In the genomic region with DNA sequence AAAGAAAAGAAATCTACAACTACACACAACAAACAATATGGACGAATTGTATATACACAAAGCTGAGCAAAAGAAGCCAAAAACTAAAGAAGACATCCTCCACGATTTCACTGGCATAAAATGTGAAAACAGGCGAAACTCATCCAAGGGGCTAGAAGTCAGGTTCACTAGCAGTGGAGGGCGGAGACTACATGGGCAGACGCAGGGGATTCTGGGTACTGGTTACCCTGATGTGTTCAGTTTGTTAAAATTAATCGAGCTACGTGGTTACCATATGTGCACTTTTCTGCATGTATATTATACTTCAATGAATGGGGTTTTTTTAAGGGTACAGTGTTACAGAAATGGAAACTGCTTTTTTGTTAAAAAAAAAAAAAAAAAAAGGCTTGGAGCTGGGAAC, we compare ENCODE assay signal across 2 cellular contexts.
TF ChIP-seq lines count a peak whose summit lies in the region.

No MANE protein-coding gene starts in this region.

TF ChIP-seq in HCT116, 20 proteins besides CTCF, POLR2A, EP300 and RAD21:
- TF ChIP-seq SRF (IDR thresholded peaks at IDR 0.05; ENCODE audit: low read depth) (no peak), ZNF274 (IDR thresholded peaks at IDR 0.05; ENCODE audit: low read depth, low read length) (no peak), ZFX (IDR thresholded peaks at IDR 0.05) (no peak), POLR2AphosphoS5 (IDR thresholded peaks at IDR 0.05; ENCODE audit: low read depth, low read length) (no peak), JUND (IDR thresholded peaks at IDR 0.05) (no peak), SP1 (IDR thresholded peaks at IDR 0.05; ENCODE audit: low read depth) (no peak), CBX3 (IDR thresholded peaks at IDR 0.05; ENCODE audit: low read depth) (no peak), SIN3A (IDR thresholded peaks at IDR 0.05; ENCODE audit: low read depth) (no peak)
- TF ChIP-seq, protein P1, sequence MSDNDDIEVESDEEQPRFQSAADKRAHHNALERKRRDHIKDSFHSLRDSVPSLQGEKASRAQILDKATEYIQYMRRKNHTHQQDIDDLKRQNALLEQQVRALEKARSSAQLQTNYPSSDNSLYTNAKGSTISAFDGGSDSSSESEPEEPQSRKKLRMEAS (IDR thresholded peaks at IDR 0.05), result no peak
- TF ChIP-seq, protein P2, sequence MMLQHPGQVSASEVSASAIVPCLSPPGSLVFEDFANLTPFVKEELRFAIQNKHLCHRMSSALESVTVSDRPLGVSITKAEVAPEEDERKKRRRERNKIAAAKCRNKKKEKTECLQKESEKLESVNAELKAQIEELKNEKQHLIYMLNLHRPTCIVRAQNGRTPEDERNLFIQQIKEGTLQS (IDR thresholded peaks at IDR 0.05), result no peak

TF ChIP-seq in WTC11, 78 proteins besides CTCF, POLR2A, EP300 and RAD21:
- TF ChIP-seq TEAD1 (CRISPR knock-in tag; IDR thresholded peaks at IDR 0.05) (no peak), SMAD3 (CRISPR knock-in tag; IDR thresholded peaks at IDR 0.05; ENCODE audit: borderline replicate concordance) (no peak), MYBL2 (CRISPR knock-in tag; IDR thresholded peaks at IDR 0.05) (no peak), IRF2 (CRISPR knock-in tag; IDR thresholded peaks at IDR 0.05; ENCODE audit: borderline replicate concordance, low read depth) (no peak), KAT7 (CRISPR knock-in tag; IDR thresholded peaks at IDR 0.05; ENCODE audit: borderline replicate concordance) (no peak)
- TF ChIP-seq, protein P3, sequence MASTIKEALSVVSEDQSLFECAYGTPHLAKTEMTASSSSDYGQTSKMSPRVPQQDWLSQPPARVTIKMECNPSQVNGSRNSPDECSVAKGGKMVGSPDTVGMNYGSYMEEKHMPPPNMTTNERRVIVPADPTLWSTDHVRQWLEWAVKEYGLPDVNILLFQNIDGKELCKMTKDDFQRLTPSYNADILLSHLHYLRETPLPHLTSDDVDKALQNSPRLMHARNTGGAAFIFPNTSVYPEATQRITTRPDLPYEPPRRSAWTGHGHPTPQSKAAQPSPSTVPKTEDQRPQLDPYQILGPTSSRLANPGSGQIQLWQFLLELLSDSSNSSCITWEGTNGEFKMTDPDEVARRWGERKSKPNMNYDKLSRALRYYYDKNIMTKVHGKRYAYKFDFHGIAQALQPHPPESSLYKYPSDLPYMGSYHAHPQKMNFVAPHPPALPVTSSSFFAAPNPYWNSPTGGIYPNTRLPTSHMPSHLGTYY (CRISPR knock-in tag; IDR thresholded peaks at IDR 0.05), result no peak
- TF ChIP-seq, protein P4, sequence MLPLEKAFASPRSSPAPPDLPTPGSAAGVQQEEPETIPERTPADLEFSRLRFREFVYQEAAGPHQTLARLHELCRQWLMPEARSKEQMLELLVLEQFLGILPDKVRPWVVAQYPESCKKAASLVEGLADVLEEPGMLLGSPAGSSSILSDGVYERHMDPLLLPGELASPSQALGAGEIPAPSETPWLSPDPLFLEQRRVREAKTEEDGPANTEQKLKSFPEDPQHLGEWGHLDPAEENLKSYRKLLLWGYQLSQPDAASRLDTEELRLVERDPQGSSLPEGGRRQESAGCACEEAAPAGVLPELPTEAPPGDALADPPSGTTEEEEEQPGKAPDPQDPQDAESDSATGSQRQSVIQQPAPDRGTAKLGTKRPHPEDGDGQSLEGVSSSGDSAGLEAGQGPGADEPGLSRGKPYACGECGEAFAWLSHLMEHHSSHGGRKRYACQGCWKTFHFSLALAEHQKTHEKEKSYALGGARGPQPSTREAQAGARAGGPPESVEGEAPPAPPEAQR (CRISPR knock-in tag; IDR thresholded peaks at IDR 0.05), result no peak
